ENCODE assay signal across 24 cellular contexts in the genomic region with DNA sequence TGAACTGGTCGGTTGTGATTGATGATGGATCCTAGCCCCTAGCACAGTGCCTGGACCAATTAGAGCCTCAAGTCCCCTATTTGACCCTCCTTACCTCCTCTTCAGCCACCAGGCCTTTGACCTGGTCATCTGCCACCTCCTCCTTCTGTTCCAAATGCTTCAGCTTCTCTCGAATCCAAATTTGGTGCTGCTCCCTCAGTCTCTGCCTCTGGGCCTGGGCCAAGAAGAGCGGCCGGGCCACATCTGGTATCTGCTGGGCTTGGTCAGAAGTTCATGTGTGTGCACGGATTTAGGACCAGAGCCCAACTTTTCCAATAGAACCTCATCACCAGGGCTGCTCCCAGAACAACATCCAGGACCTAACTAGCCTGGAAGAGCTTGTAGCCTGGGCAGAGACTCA. TPM values are rescaled to one million over a fixed set of nuclear protein-coding genes. Genes with fewer than 3 reads are reported as not detected.
DNase-seq lines count a peak whose midpoint lies in the region; ATAC-seq, FAIRE-seq and TF ChIP-seq lines count a peak whose summit lies in the region.
"Had no signal": no experiment of that assay in that cellular context is flagged by ENCODE, and none has a peak within 500 bp of the region (broad histone marks: within the 10 kb centered on the region; RNA-seq: fewer than 3 reads in every experiment).

No MANE protein-coding gene starts in this region.

- H3K27me3 ChIP-seq in heart left ventricle (no peaks in the 10 kb centered on the region), neutrophil (no peaks in the 10 kb centered on the region), testis (no peaks in the 10 kb centered on the region)

- H3K4me1 ChIP-seq in heart left ventricle (peaks cover 11 to 74% (median 43%) of the 10 kb centered on the region in 12 donors), neutrophil (ENCODE audit: control insufficient read depth in 1 of 2, insufficient read depth in 1 of 2, low read depth in 1 of 2, low read length in 1 of 2) (peaks cover 24 to 36% of the 10 kb centered on the region in 2 experiments), testis (peaks cover 66% of the 10 kb centered on the region)

- peaks cover 2% of the 10 kb centered on the region for H3K36me3 Mint-ChIP-seq in activated naive CD8-positive, alpha-beta T cell
- H3K36me3 Mint-ChIP-seq in activated naive CD8-positive, alpha-beta T cell treated with anti-CD3 and anti-CD28 coated beads, Interleukin-2, amount 50 U/mL, for 24 hours (ENCODE audit: low read depth) = peaks cover 14% of the 10 kb centered on the region

- TF ChIP-seq CTCF in heart left ventricle (IDR thresholded peaks at IDR 0.05) (no peak), neutrophil (IDR thresholded peaks at IDR 0.05) (no peak), testis (IDR thresholded peaks at IDR 0.05) (no peak)

- H3K4me3 ChIP-seq in heart left ventricle (no peak overlapping the region), neutrophil (ENCODE audit: low read depth in 1 of 2, low read length in 1 of 2) (no peak overlapping the region), testis (no peak overlapping the region)
- H3K4me3 ChIP-seq: BLaER1 treated with 17β-estradiol and CSF1 and Interleukin-3, amounts not matched to agents 10 nM and 100 nM had no signal

- H3K4me1 Mint-ChIP-seq in activated naive CD8-positive, alpha-beta T cell (ENCODE audit: low read depth) = peaks cover 38% of the 10 kb centered on the region
- peaks cover 28% of the 10 kb centered on the region for H3K4me1 Mint-ChIP-seq in activated naive CD8-positive, alpha-beta T cell treated with anti-CD3 and anti-CD28 coated beads, Interleukin-2, amount 50 U/mL, for 24 hours

- H3K36me3 ChIP-seq in heart left ventricle = peaks cover 0 to 34% (median 25%) of the 10 kb centered on the region in 9 donors
- H3K36me3 ChIP-seq in neutrophil = peaks cover 5% of the 10 kb centered on the region
- H3K36me3 ChIP-seq in testis (ENCODE audit: low read depth, missing control alignments) = no peaks in the 10 kb centered on the region

- TF ChIP-seq POLR2A in heart left ventricle (IDR thresholded peaks at IDR 0.05) = no peak
- TF ChIP-seq POLR2A in testis (IDR thresholded peaks at IDR 0.05) = no peak
- TF ChIP-seq POLR2A in GM12892 (IDR thresholded peaks at IDR 0.05; ENCODE audit: low read depth, low read length) = no peak

- no peaks in the 10 kb centered on the region for H3K9me3 Mint-ChIP-seq in activated naive CD8-positive, alpha-beta T cell (ENCODE audit: low read depth)
- H3K9me3 Mint-ChIP-seq in activated naive CD8-positive, alpha-beta T cell treated with anti-CD3 and anti-CD28 coated beads, Interleukin-2, amount 50 U/mL, for 24 hours = no peaks in the 10 kb centered on the region

- no peak for DNase-seq in activated naive CD8-positive, alpha-beta T cell treated with anti-CD3 and anti-CD28 coated beads, Interleukin-2, amount 50 U/mL, for 24 hours
- DNase-seq in heart left ventricle (peak; percentile 53 to 79 (median 67)), testis (no peak), GM12892 (ENCODE audit: insufficient read length) (no peak), germinal center (ENCODE audit: low spot score) (no peak)
- DNase-seq in activated naive CD4-positive, alpha-beta T cell treated with anti-CD3 and anti-CD28 coated beads, Interleukin-2, amount 50 U/mL, for 16 hours = no peak
- DNase-seq: activated naive CD4-positive, alpha-beta T cell treated with Interleukin-2 at 50 U/mL for 16 hours; dermis blood vessel endothelial cell; GF-D8; glutamatergic neuron; GOT3; KG1; mesendoderm; NCI-H2107; NCI-H526 treated with DMSO at 0.1 percent for 48 hours; SIG-M5; stimulated activated CD4-positive, alpha-beta T cell treated with anti-CD3 and anti-CD28 coated beads, Interleukin-4, amount 100 ng/mL, for 4 hours; T-helper 9 cell had no signal

- no peak for ATAC-seq in activated naive CD8-positive, alpha-beta T cell treated with anti-CD3 and anti-CD28 coated beads, Interleukin-2, amount 50 U/mL, for 24 hours
- peak in 3 of 4 donors; percentile 21 to 49 (median 36) for ATAC-seq in heart left ventricle

- no peak overlapping the region for H3K4me3 Mint-ChIP-seq in activated naive CD8-positive, alpha-beta T cell
- H3K4me3 Mint-ChIP-seq in activated naive CD8-positive, alpha-beta T cell treated with anti-CD3 and anti-CD28 coated beads, Interleukin-2, amount 50 U/mL, for 24 hours = no peak overlapping the region

- intact Hi-C loops in heart left ventricle (cut with DNase I) (loop anchor here in 1 of 10 donors (2.0 kb wide), 1 partner anchor 62 kb away; a partner anchor contains a TSS), testis (cut with DNase I; ENCODE audit: low total_unique reads) (no loop called here)

- FAIRE-seq in GM12892 (lab: Jason Lieb, UNC) = no peak

- H3K27ac Mint-ChIP-seq in activated naive CD8-positive, alpha-beta T cell = peak overlapping the region; percentile 72
- no peak overlapping the region for H3K27ac Mint-ChIP-seq in activated naive CD8-positive, alpha-beta T cell treated with anti-CD3 and anti-CD28 coated beads, Interleukin-2, amount 50 U/mL, for 24 hours

- H3K27ac ChIP-seq in heart left ventricle (peak overlapping the region in 11 of 12 donors; percentile 42 to 90 (median 77)), neutrophil (peak overlapping the region; percentile 94), testis (peak overlapping the region; percentile 79 to 80)
- H3K27ac ChIP-seq: epithelial cell of prostate, HL-60 had no signal

- H3K27me3 Mint-ChIP-seq in activated naive CD8-positive, alpha-beta T cell = no peaks in the 10 kb centered on the region
- no peaks in the 10 kb centered on the region for H3K27me3 Mint-ChIP-seq in activated naive CD8-positive, alpha-beta T cell treated with anti-CD3 and anti-CD28 coated beads, Interleukin-2, amount 50 U/mL, for 24 hours

- H3K9me3 ChIP-seq in heart left ventricle (no peaks in the 10 kb centered on the region), neutrophil (no peaks in the 10 kb centered on the region), testis (no peaks in the 10 kb centered on the region)
- H3K9me3 ChIP-seq: BLaER1 treated with 17β-estradiol and CSF1 and Interleukin-3, amounts not matched to agents 10 nM and 100 nM had no signal

- 37 to 57% (median 47%) methylated on average over 5 of the region's 5 CpGs for WGBS in heart left ventricle, 4 donors
- WGBS in testis, 2 donors = 71 to 77% methylated on average over 5 of the region's 5 CpGs

RNA-seq across cellular contexts. Expression of a gene that starts 6.5 kb away (rescaled TPM):
- total RNA-seq in heart left ventricle (10 to 100 TPM; 55.5 to 92.1 (median 75.9) TPM), testis (100 to 1,000 TPM in 1 of 2 donors, 10 to 100 TPM in 1; 84.3 to 105 TPM)
- polyA plus RNA-seq in heart left ventricle (100 to 1,000 TPM in 1 of 2 donors, 10 to 100 TPM in 1; 39.2 to 118 TPM), testis (ENCODE audit: insufficient read depth, low read depth, low replicate concordance) (97.0 TPM)
- polyA plus RNA-seq in GM12892 (2012; ENCODE audit: missing spikeins) = 76.3 TPM

RNA-seq across cellular contexts. Expression of a gene that starts 6.7 kb away (rescaled TPM):
- total RNA-seq in heart left ventricle (10 to 100 TPM in 5 of 9 donors, 1 to 10 TPM in 4; 3.6 to 23.1 (median 11.4) TPM), testis (100 to 1,000 TPM; 122 to 129 TPM)
- polyA plus RNA-seq in heart left ventricle (10 to 100 TPM in 1 of 2 donors, 1 to 10 TPM in 1; 4.9 to 14.7 TPM), testis (ENCODE audit: insufficient read depth, low read depth, low replicate concordance) (73.1 TPM)
- 25.9 TPM for polyA plus RNA-seq in GM12892 (2012; ENCODE audit: missing spikeins)

RNA-seq across cellular contexts. Expression of a gene that starts 13.8 kb away (rescaled TPM):
- 10 to 100 TPM; 22.4 to 38.1 (median 28.1) TPM for total RNA-seq in heart left ventricle
- 10 to 100 TPM; 32.1 to 36.5 TPM for polyA plus RNA-seq in heart left ventricle
- 10 to 100 TPM; 43.1 to 51.3 TPM for total RNA-seq in testis
- polyA plus RNA-seq in testis (ENCODE audit: insufficient read depth, low read depth, low replicate concordance) = 49.0 TPM
- polyA plus RNA-seq in GM12892 (2012; ENCODE audit: missing spikeins) = 38.1 TPM

RNA-seq across cellular contexts. Expression of a gene that starts 23.6 kb away (rescaled TPM):
- total RNA-seq in heart left ventricle (10 to 100 TPM in 6 of 9 donors, 1 to 10 TPM in 3; 4.7 to 34.9 (median 14.6) TPM), testis (10 to 100 TPM; 11.7 to 14.0 TPM)
- polyA plus RNA-seq in heart left ventricle (10 to 100 TPM in 1 of 2 donors, 1 to 10 TPM in 1; 8.5 to 33.3 TPM), testis (ENCODE audit: insufficient read depth, low read depth, low replicate concordance) (47.3 TPM)
- polyA plus RNA-seq in GM12892 (2012; ENCODE audit: missing spikeins) = 7.2 TPM
- total RNA-seq: A172 had no signal

Comparison
In these comparisons a context has a peak if more than half of its experiments do, and no peak if none do; other contexts are left out.
1. DNase-seq: peak in heart left ventricle (5 of 5); none in activated naive CD8-positive, alpha-beta T cell treated with anti-CD3 and anti-CD28 coated beads, Interleukin-2, amount 50 U/mL, for 24 hours (single experiment), testis (single experiment), GM12892 (single experiment), germinal center (single experiment) and activated naive CD4-positive, alpha-beta T cell treated with anti-CD3 and anti-CD28 coated beads, Interleukin-2, amount 50 U/mL, for 16 hours (single experiment).
2. RNA of a gene that starts 6.7 kb away (total RNA-seq): 122 to 129 TPM in testis; 3.6 to 23.1 TPM in heart left ventricle; every median in the first group is over 4 times any median in the second.
3. Peak in every context shown above with its lines, with median percentiles within 50 percentile points of each other: H3K27ac ChIP-seq.